Comparison of ENCODE assay signal across 11 cellular contexts in the genomic region with DNA sequence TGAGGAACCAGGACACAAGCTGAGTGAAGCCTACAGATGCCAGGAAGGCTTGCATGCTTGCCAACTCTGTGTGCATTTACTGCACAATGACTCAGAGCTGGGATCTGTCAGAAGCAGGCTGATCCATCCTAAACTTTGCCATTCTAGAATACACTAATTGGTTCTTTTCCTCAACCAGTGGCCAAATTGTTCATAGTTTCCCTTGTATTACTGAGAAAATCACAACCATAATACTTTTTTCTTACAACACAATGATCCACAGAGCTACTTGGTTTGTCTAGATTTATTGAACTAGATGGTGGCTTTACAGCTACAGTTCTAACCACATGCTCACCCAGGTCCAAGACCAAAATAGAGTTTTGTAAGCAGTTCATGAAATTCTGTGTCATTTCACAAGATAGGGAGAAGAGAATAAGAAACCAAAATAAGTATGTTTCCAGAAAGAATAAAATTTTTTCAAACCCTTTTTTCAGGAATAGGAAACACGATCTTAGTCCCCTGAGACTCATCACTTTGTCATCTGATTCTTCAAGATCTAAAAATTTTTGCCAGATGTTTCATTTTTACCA. TPM values are rescaled to one million over a fixed set of nuclear protein-coding genes. Genes with fewer than 3 reads are reported as not detected.
DNase-seq lines count a peak whose midpoint lies in the region; ATAC-seq and TF ChIP-seq lines count a peak whose summit lies in the region.
"Had no signal": no experiment of that assay in that cellular context is flagged by ENCODE, and none has a peak within 500 bp of the region (broad histone marks: within the 10 kb centered on the region; RNA-seq: fewer than 3 reads in every experiment).

No MANE protein-coding gene starts in this region.

- no peak overlapping the region for H3K4me3 ChIP-seq in NB4 (ENCODE audit: low read depth, low read length)

- TF ChIP-seq CTCF in NB4 (IDR thresholded peaks at IDR 0.05; ENCODE audit: low read depth, low read length) (no peak), nephron progenitor cell (IDR thresholded peaks at IDR 0.05) (no peak)

- H3K9me3 Mint-ChIP-seq in nephron progenitor cell: no peaks in the 10 kb centered on the region

- H3K36me3 Mint-ChIP-seq in nephron progenitor cell (ENCODE audit: low read depth): no peaks in the 10 kb centered on the region

- ATAC-seq in HG03354 (IDR thresholded peaks at IDR 0.05; ENCODE audit: poor library complexity, severe bottlenecking, unreplicated experiment) (no peak), HG02870 (IDR thresholded peaks at IDR 0.05; ENCODE audit: unreplicated experiment) (no peak)

- H3K4me3 Mint-ChIP-seq in nephron progenitor cell: no peak overlapping the region

- no peaks in the 10 kb centered on the region for H3K4me1 Mint-ChIP-seq in nephron progenitor cell

- no peak for TF ChIP-seq POLR2A in NB4 (IDR thresholded peaks at IDR 0.05; ENCODE audit: extremely low read depth, insufficient read length)

- DNase-seq in AG20443 (ENCODE audit: low spot score) (peak; percentile 79), NB4 (ENCODE audit: low read depth) (peak; percentile 60), cerebellum (ENCODE audit: low spot score) (peak; percentile 44), myocyte (ENCODE audit: low read depth) (peak; percentile 88), NCI-H1105 treated with DMSO at 0.1 percent for 48 hours (lab: John Stamatoyannopoulos, UW) (no peak), nephron progenitor cell (no peak)
- DNase-seq: cerebellar nuclear complex; DMS79; stimulated activated naive CD4-positive, alpha-beta T cell had no signal

- peaks cover 9% of the 10 kb centered on the region for H3K27me3 Mint-ChIP-seq in nephron progenitor cell (ENCODE audit: low read depth, poor library complexity)

- no peak overlapping the region for H3K27ac Mint-ChIP-seq in nephron progenitor cell

RNA-seq across cellular contexts. Expression of a gene that starts 21.0 kb away (rescaled TPM):
- 33.6 TPM for total RNA-seq in cerebellum
- total RNA-seq in myocyte: 533 and 907 TPM in 2 replicates
- 245 TPM for polyA plus RNA-seq in myocyte (2012)

Comparison
In these comparisons a context has a peak if more than half of its experiments do, and no peak if none do; other contexts are left out.
1. DNase-seq: peak in AG20443 (single experiment), NB4 (single experiment), cerebellum (single experiment) and myocyte (single experiment); none in NCI-H1105 treated with DMSO at 0.1 percent for 48 hours (single experiment) and nephron progenitor cell (single experiment).
2. RNA of a gene that starts 21.0 kb away (total RNA-seq): 533 to 907 TPM in myocyte; 33.6 TPM in cerebellum (single experiment); every median in the first group is over 10 times any median in the second.